In the genomic region with DNA sequence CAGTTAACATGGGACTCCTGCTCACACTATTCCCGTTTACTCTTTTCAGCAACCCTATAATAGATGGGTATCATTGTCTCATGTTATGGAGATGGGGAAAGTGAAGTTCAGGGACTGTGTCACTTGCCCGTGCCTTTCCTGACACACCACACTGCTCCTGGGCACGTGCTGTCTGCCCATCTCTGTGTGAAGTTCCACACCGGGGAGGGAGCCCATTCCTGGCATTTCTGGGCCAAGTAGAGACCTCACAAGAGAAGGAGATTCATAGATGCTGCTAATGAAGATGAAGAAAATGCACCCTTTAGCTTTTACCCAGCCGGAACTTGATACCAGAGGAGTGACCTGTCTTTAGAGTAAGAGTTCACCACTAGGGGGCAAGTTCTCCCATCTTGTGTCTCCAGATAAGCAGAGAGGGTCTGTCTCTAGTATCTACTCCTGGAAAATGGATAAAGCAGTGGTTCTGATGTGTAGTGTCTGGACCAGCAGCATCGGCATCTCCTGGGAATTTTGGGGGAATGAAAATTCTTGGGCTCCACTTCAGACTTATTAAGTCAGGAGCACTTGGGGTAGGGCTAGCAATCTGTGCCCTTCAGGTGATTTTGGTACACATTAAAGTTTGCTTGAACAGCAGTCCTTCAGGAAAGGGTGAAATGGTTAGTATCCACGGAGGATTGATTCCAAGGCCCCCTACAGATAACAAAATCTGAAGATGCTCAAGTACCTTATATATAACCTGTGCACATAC, we compare ENCODE assay signal across 8 cellular contexts. TPM values are rescaled to one million over a fixed set of nuclear protein-coding genes. Genes with fewer than 3 reads are reported as not detected.
DNase-seq lines count a peak whose midpoint lies in the region; ATAC-seq and TF ChIP-seq lines count a peak whose summit lies in the region.

No MANE protein-coding gene starts in this region.

- H3K9me3 ChIP-seq in liver (ENCODE audit: control insufficient read depth in 4 of 4, low read length in 3 of 4), result no peaks in the 10 kb centered on the region

- H3K27ac ChIP-seq in liver (ENCODE audit: low read depth in 1 of 2, low read length in 2 of 2), result no peak overlapping the region

- TF ChIP-seq RAD21 in liver (IDR thresholded peaks at IDR 0.05), result peak; percentile 90 to 92

- ATAC-seq in HG02763 (IDR thresholded peaks at IDR 0.05; ENCODE audit: unreplicated experiment), result peak; percentile 50

- no peak overlapping the region for H3K9ac ChIP-seq in liver (ENCODE audit: low read depth in 1 of 2, low read length in 2 of 2)

- H3K4me1 ChIP-seq in liver (ENCODE audit: control insufficient read depth in 4 of 4, insufficient read depth in 4 of 4, low read length in 3 of 4), result peaks cover 5 to 46% (median 36%) of the 10 kb centered on the region in 4 donors

- H3K4me3 ChIP-seq in GM12875 (ENCODE audit: low read depth, low read length) (no peak overlapping the region), choroid plexus epithelial cell (ENCODE audit: low read depth, low read length) (no peak overlapping the region), liver (ENCODE audit: low read depth in 1 of 3, low read length in 3 of 3) (no peak overlapping the region)

- no peaks in the 10 kb centered on the region for H3K36me3 ChIP-seq in liver (ENCODE audit: control insufficient read depth in 4 of 4, insufficient read depth in 3 of 4, low read depth in 1 of 4, low read length in 3 of 4)

- TF ChIP-seq CTCF in GM12875 (IDR thresholded peaks at IDR 0.05; ENCODE audit: borderline replicate concordance, insufficient read depth, low read depth, low read length) (peak; percentile 72), choroid plexus epithelial cell (conservative IDR thresholded peaks at IDR 0.05; ENCODE audit: low read depth, low read length) (peak; percentile 78), liver (IDR thresholded peaks at IDR 0.05; ENCODE audit: low read depth, low read length, missing input control) (peak; percentile 59)

- peak; percentile 58 for DNase-seq in AG20443 (ENCODE audit: low spot score)
- peak; percentile 19 for DNase-seq in NCI-H1436 treated with DMSO at 0.1 percent for 48 hours (lab: John Stamatoyannopoulos, UW)
- DNase-seq in SKM-1 (lab: John Stamatoyannopoulos, UW; ENCODE audit: unreplicated experiment), result peak; percentile 72
- peak; percentile 80 for DNase-seq in choroid plexus epithelial cell (ENCODE audit: low read depth)
- no peak for DNase-seq in stimulated activated CD8-positive, alpha-beta memory T cell treated with anti-CD3 and anti-CD28 coated beads, Interleukin-4, amount 100 ng/mL, for 48 hours

- H3K27me3 ChIP-seq in liver (ENCODE audit: control insufficient read depth in 4 of 4, insufficient read depth in 4 of 4, low read length in 3 of 4), result no peaks in the 10 kb centered on the region

- WGBS in liver, result 22% methylated on average over 7 of the region's 7 CpGs

TF ChIP-seq in liver, 16 proteins besides CTCF, POLR2A, EP300 and RAD21:
- peak; percentile 30 for TF ChIP-seq YY1 (IDR thresholded peaks at IDR 0.05)
- TF ChIP-seq FOXA1 (IDR thresholded peaks at IDR 0.05), result no peak
- TF ChIP-seq, protein P1, sequence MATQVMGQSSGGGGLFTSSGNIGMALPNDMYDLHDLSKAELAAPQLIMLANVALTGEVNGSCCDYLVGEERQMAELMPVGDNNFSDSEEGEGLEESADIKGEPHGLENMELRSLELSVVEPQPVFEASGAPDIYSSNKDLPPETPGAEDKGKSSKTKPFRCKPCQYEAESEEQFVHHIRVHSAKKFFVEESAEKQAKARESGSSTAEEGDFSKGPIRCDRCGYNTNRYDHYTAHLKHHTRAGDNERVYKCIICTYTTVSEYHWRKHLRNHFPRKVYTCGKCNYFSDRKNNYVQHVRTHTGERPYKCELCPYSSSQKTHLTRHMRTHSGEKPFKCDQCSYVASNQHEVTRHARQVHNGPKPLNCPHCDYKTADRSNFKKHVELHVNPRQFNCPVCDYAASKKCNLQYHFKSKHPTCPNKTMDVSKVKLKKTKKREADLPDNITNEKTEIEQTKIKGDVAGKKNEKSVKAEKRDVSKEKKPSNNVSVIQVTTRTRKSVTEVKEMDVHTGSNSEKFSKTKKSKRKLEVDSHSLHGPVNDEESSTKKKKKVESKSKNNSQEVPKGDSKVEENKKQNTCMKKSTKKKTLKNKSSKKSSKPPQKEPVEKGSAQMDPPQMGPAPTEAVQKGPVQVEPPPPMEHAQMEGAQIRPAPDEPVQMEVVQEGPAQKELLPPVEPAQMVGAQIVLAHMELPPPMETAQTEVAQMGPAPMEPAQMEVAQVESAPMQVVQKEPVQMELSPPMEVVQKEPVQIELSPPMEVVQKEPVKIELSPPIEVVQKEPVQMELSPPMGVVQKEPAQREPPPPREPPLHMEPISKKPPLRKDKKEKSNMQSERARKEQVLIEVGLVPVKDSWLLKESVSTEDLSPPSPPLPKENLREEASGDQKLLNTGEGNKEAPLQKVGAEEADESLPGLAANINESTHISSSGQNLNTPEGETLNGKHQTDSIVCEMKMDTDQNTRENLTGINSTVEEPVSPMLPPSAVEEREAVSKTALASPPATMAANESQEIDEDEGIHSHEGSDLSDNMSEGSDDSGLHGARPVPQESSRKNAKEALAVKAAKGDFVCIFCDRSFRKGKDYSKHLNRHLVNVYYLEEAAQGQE (IDR thresholded peaks at IDR 0.05), result no peak
- TF ChIP-seq, protein P2, sequence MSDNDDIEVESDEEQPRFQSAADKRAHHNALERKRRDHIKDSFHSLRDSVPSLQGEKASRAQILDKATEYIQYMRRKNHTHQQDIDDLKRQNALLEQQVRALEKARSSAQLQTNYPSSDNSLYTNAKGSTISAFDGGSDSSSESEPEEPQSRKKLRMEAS (IDR thresholded peaks at IDR 0.05), result no peak
- TF ChIP-seq RXRA (IDR thresholded peaks at IDR 0.05), result peak; percentile 68 to 81
- peak; percentile 14 for TF ChIP-seq NR2F2 (IDR thresholded peaks at IDR 0.05)
- peak; percentile 24 to 59 for TF ChIP-seq HNF4A (conservative IDR thresholded peaks at IDR 0.05)
- no peak for TF ChIP-seq EGR1 (IDR thresholded peaks at IDR 0.05; ENCODE audit: low read depth in 2 of 2)
- TF ChIP-seq HNF4G (IDR thresholded peaks at IDR 0.05), result peak; percentile 21

RNA-seq across cellular contexts. Expression of a gene that starts 2.0 kb away (rescaled TPM):
- total RNA-seq in liver, result 10 to 100 TPM; 13.6 to 22.9 TPM
- 1 to 10 TPM; 3.3 to 3.8 TPM for polyA plus RNA-seq in liver
